In the genomic region with DNA sequence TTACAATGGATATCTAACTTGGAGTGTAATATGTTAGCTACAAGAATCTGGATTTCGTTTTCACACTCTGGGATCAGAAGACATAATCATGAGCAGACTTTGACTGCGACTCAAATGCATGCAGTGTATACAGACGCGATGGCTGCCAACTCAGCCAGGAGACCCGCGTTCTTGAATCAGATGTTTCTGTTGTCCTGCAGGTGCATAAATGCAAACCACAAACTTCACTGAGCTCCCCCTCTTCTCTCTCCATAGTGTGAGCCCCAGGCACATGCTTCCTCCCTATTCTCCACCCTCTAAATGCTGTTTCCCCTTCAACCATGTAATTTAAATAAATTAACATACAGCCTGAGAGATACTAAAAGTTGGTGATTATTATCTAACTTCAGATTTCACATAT, we compare ENCODE assay signal across 7 cellular contexts.
"Had no signal": no experiment of that assay in that cellular context is flagged by ENCODE, and none has a peak within 500 bp of the region (broad histone marks: within the 10 kb centered on the region; RNA-seq: fewer than 3 reads in every experiment).

No MANE protein-coding gene starts in this region.

- H3K27me3 Mint-ChIP-seq: IgD-negative memory B cell had no signal

- H3K4me2 ChIP-seq: GM23338 had no signal

- H3K27ac Mint-ChIP-seq: GM23338, H9, IgD-negative memory B cell had no signal

- H3K36me3 Mint-ChIP-seq: IgD-negative memory B cell had no signal

- H3K27ac ChIP-seq: HL-60 had no signal

- H3K4me1 Mint-ChIP-seq: IgD-negative memory B cell had no signal

- DNase-seq: H9, HCEC 1CT, KBM-7 had no signal

- H3K9me3 Mint-ChIP-seq: H9 had no signal

- H3K4me3 ChIP-seq: GM23338 had no signal

- H2AFZ ChIP-seq: GM23338 had no signal

- H3K4me3 Mint-ChIP-seq: GM23338, H9, IgD-negative memory B cell had no signal

- ATAC-seq: GM23338, HepG2 had no signal
